Comparison of ENCODE assay signal across 27 cellular contexts in the genomic region with DNA sequence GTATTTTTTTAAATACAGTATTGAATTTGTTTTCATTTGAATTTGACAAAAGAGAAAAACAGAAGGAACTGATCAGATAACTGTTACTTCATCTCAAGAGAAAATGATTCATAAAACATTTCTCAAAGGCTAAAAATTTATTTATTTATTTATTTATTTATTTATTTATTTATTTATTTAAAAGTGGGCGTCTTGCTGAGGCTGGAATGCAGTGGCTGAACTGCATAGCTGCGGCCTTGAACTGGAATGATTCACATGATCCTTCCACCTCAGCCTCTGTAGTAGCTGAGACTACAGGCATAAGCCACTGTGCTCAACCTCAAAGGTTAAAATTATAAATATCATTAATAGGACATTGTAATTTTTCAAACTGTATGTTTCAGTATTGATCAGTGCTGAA. TPM values are rescaled to one million over a fixed set of nuclear protein-coding genes. Genes with fewer than 3 reads are reported as not detected.
DNase-seq lines count a peak whose midpoint lies in the region; ATAC-seq, FAIRE-seq and TF ChIP-seq lines count a peak whose summit lies in the region.
"Had no signal": no experiment of that assay in that cellular context is flagged by ENCODE, and none has a peak within 500 bp of the region (broad histone marks: within the 10 kb centered on the region; RNA-seq: fewer than 3 reads in every experiment).

No MANE protein-coding gene starts in this region.

- FAIRE-seq in A549 (lab: Jason Lieb, UNC), result no peak

- no peaks in the 10 kb centered on the region for H3K36me3 ChIP-seq in body of pancreas (replicated peaks in 1 of 2; ENCODE audit: insufficient read depth in 1 of 2, low read depth in 2 of 2)
- H3K36me3 ChIP-seq: ascending aorta, left lung, tibial nerve had no signal

- no peak overlapping the region for H3K4me2 ChIP-seq in A549

- H3K27ac ChIP-seq in A549, result no peak overlapping the region
- no peak overlapping the region for H3K27ac ChIP-seq in body of pancreas
- H3K27ac ChIP-seq: ascending aorta, left lung, tibial nerve had no signal

- H3K4me3 ChIP-seq in A549, result no peak overlapping the region
- no peak overlapping the region for H3K4me3 ChIP-seq in fibroblast of pulmonary artery (replicated peaks; ENCODE audit: low read depth, low read length)
- H3K4me3 ChIP-seq in body of pancreas, result no peak overlapping the region
- H3K4me3 ChIP-seq: ascending aorta, left lung, skin epidermis, tibial nerve had no signal

- no peak for TF ChIP-seq CTCF in A549 (IDR thresholded peaks at IDR 0.05)
- TF ChIP-seq CTCF in fibroblast of pulmonary artery (IDR thresholded peaks at IDR 0.05; ENCODE audit: low read length, missing control alignments), result no peak
- TF ChIP-seq CTCF in body of pancreas (IDR thresholded peaks at IDR 0.05), result no peak

- TF ChIP-seq RAD21 in A549 (conservative IDR thresholded peaks at IDR 0.05 in 1 of 2, IDR thresholded peaks at IDR 0.05 in 1 of 2), result no peak

- peaks cover 9% of the 10 kb centered on the region for H3K4me1 ChIP-seq in A549
- H3K4me1 ChIP-seq in body of pancreas, result peaks cover 11% of the 10 kb centered on the region

- CTCF ChIA-PET in A549 (lab: Yijun Ruan, JAX), result interaction anchor here (1.1 to 1.2 kb wide), 4 partner anchors 11 to 287 kb away, joined by 3 to 5 read pairs (median 3); no protein-coding TSS in a partner anchor

- no peaks in the 10 kb centered on the region for H3K9me3 ChIP-seq in A549
- no peaks in the 10 kb centered on the region for H3K9me3 ChIP-seq in body of pancreas
- H3K9me3 ChIP-seq: ascending aorta, left lung, tibial nerve had no signal

- WGBS in A549 (ENCODE audit: missing lambda C conversion rate), result 51% methylated on average over 2 of the region's 2 CpGs
- 63 to 74% methylated on average over 2 of the region's 2 CpGs for WGBS in body of pancreas, 2 donors

- TF ChIP-seq EP300 in A549 (IDR thresholded peaks at IDR 0.05), result no peak

- intact Hi-C loops in body of pancreas (cut with DNase I), result no loop called here

- TF ChIP-seq POLR2A in A549 (IDR thresholded peaks at IDR 0.05; ENCODE audit: low read length) (no peak), body of pancreas (IDR thresholded peaks at IDR 0.05) (no peak)

- POLR2A ChIA-PET in A549 (lab: Yijun Ruan, JAX), result no interaction called here

- ATAC-seq in A549 (no peak), HG02885 (IDR thresholded peaks at IDR 0.05; ENCODE audit: poor library complexity, unreplicated experiment) (no peak), body of pancreas (no peak)
- ATAC-seq: activated naive CD4-positive, alpha-beta T cell treated with anti-CD3 and anti-CD28 coated beads, Interleukin-2, amount 50 U/mL, for 72 hours; CD8-positive, alpha-beta T cell; left lung; naive thymus-derived CD8-positive, alpha-beta T cell had no signal

- no peaks in the 10 kb centered on the region for H3K27me3 ChIP-seq in body of pancreas
- H3K27me3 ChIP-seq: ascending aorta, left lung, tibial nerve had no signal

- DNase-seq in A549 (ENCODE audit: low read depth in 1 of 2, low spot score in 1 of 2), result no peak
- peak; percentile 80 for DNase-seq in LHCN-M2 (ENCODE audit: low read depth)
- peak; percentile 62 for DNase-seq in astrocyte of the hippocampus (ENCODE audit: low read depth, low spot score)
- peak; percentile 62 for DNase-seq in fibroblast of pulmonary artery (ENCODE audit: low read depth)
- no peak for DNase-seq in foreskin melanocyte
- no peak for DNase-seq in body of pancreas
- no peak for DNase-seq in NCI-H446 (lab: John Stamatoyannopoulos, UW)
- DNase-seq: 8988T; activated CD4-positive, alpha-beta T cell treated with anti-CD3 and anti-CD28 coated beads, Interleukin-2, amount 50 U/mL, for 48 hours; activated CD8-positive, alpha-beta memory T cell treated with anti-CD3 and anti-CD28 coated beads, Interleukin-2, amount 50 U/mL, for 4 hours; CD8-positive, alpha-beta T cell; H7; hippocampal formation; immature natural killer cell; KG1; left lung; naive thymus-derived CD8-positive, alpha-beta T cell; NCI-H1436; NCI-H2081 treated with DMSO at 0.1 percent for 48 hours; NCI-H774; occipital lobe; T-helper 1 cell had no signal

TF ChIP-seq in A549, 52 proteins besides CTCF, POLR2A, EP300 and RAD21:
- no peak for TF ChIP-seq HOXB5 (CRISPR knock-in tag; IDR thresholded peaks at IDR 0.05)
- TF ChIP-seq ZC3H11A (IDR thresholded peaks at IDR 0.05), result peak; percentile 85

RNA-seq across cellular contexts. Expression of gene PUM2, which starts 4.5 kb away (rescaled TPM):
- polyA plus RNA-seq in A549 (2011; rRNA removed) (93.8 and 94.2 TPM in 2 replicates), A549 (2017; fragmentation: RNase III; extraction: RNeasy Plus Mini Kit Qiagen cat#74134 plus additional on column Dnase treatment) (44.6 to 45.2 TPM (median 44.8 TPM) in 3 replicates)
- 21.5 and 30.3 TPM in 2 replicates for polyA plus RNA-seq in A549 (2012; cell fraction: cytosol; rRNA removed)
- polyA plus RNA-seq in A549 (2012; cell fraction: nucleus; rRNA removed), result 18.3 and 23.5 TPM in 2 replicates
- 196 and 245 TPM in 2 replicates for polyA minus RNA-seq in A549 (2011; rRNA and poly(A)+ RNA removed)
- total RNA-seq in LHCN-M2 (2014; rRNA removed) (21.2 and 27.4 TPM in 2 replicates), body of pancreas (10 to 100 TPM; 25.7 to 43.3 TPM)
- 14.0 TPM for polyA plus RNA-seq in LHCN-M2 (2012)

Comparison
In these comparisons a context has a peak if more than half of its experiments do, and no peak if none do; other contexts are left out.
1. DNase-seq: peak in LHCN-M2 (single experiment), astrocyte of the hippocampus (single experiment) and fibroblast of pulmonary artery (single experiment); none in A549 (0 of 2), foreskin melanocyte (single experiment), body of pancreas (0 of 4) and NCI-H446 (0 of 2).